Comparison of ENCODE assay signal across 9 cellular contexts in the genomic region with DNA sequence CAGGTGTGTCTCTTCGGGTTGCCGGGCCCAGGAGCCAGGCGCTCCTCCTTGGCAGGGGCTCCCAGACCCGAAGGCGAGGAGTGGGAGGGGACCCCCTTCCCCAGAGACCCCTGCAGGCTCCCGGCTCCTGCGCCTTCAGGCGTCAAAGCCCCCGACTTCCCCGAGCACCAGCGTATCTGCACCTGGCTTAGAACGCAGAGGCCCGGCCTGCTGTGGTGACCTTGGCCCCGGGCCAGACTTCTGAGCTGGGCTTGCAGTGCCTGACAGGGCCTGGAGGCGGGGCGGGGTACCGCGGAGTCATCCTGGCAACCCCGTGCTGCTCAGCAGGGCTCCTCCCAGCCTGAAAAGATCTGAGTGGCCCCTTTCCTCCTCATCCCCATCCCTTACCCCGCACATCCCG. TPM values are rescaled to one million over a fixed set of nuclear protein-coding genes. Genes with fewer than 3 reads are reported as not detected.
A peak's percentile ranks its signal among the peaks of the same experiment; 100 is the strongest.
DNase-seq lines count a peak whose midpoint lies in the region; ATAC-seq and TF ChIP-seq lines count a peak whose summit lies in the region.
"Had no signal": no experiment of that assay in that cellular context is flagged by ENCODE, and none has a peak within 500 bp of the region (broad histone marks: within the 10 kb centered on the region; RNA-seq: fewer than 3 reads in every experiment).

No MANE protein-coding gene starts in this region.

- peak overlapping the region in 1 of 10 donors; percentile 64 for H3K27ac Mint-ChIP-seq in naive thymus-derived CD8-positive, alpha-beta T cell
- H3K27ac Mint-ChIP-seq: stimulated activated memory B cell treated with anti-CD40 and anti-IgM and Interleukin-4, amounts not matched to agents 10 μg/mL and 1 μg/mL and 100 μg/mL, for 72 hours had no signal

- no peaks in the 10 kb centered on the region for H3K4me1 ChIP-seq in spleen

- peak; percentile 59 to 66 for ATAC-seq in naive thymus-derived CD8-positive, alpha-beta T cell
- no peak for ATAC-seq in GM19351 (IDR thresholded peaks at IDR 0.05; ENCODE audit: unreplicated experiment)
- ATAC-seq: stimulated activated memory B cell treated with anti-CD40 and anti-IgM and Interleukin-4, amounts not matched to agents 10 μg/mL and 1 μg/mL and 100 μg/mL, for 72 hours had no signal

- no peak for TF ChIP-seq POLR2A in spleen (IDR thresholded peaks at IDR 0.05)

- peaks cover 0 to 63% (median 11%) of the 10 kb centered on the region in 7 donors for H3K27me3 ChIP-seq in spleen (replicated peaks in 1 of 7)

- 12 to 22% (median 21%) methylated on average over 11 to 21 of the region's 21 CpGs for WGBS in spleen, 5 donors

- POLR2A ChIA-PET in naive thymus-derived CD8-positive, alpha-beta T cell (lab: Charles Lee), result no interaction called here

- intact Hi-C loops in spleen (cut with DNase I; ENCODE audit: low total_unique reads), result no loop called here

- H3K9me3 Mint-ChIP-seq in naive thymus-derived CD8-positive, alpha-beta T cell, result peaks cover 0 to 2% (median 0%) of the 10 kb centered on the region in 9 donors
- H3K9me3 Mint-ChIP-seq: stimulated activated memory B cell treated with anti-CD40 and anti-IgM and Interleukin-4, amounts not matched to agents 10 μg/mL and 1 μg/mL and 100 μg/mL, for 72 hours had no signal

- H3K4me3 ChIP-seq in cardiac fibroblast (replicated peaks in 1 of 2; ENCODE audit: low read depth in 2 of 2, low read length in 2 of 2) (no peak overlapping the region), spleen (no peak overlapping the region)

- H3K27me3 Mint-ChIP-seq in naive thymus-derived CD8-positive, alpha-beta T cell, result peaks cover 26 to 85% (median 67%) of the 10 kb centered on the region in 5 donors

- H3K36me3 ChIP-seq in spleen, result no peaks in the 10 kb centered on the region

- no peaks in the 10 kb centered on the region for H3K36me3 Mint-ChIP-seq in naive thymus-derived CD8-positive, alpha-beta T cell
- H3K36me3 Mint-ChIP-seq: stimulated activated memory B cell treated with anti-CD40 and anti-IgM and Interleukin-4, amounts not matched to agents 10 μg/mL and 1 μg/mL and 100 μg/mL, for 72 hours had no signal

- peaks cover 0 to 12% (median 7%) of the 10 kb centered on the region in 4 donors for H3K4me1 Mint-ChIP-seq in naive thymus-derived CD8-positive, alpha-beta T cell

- H3K27ac ChIP-seq in spleen, result no peak overlapping the region

- no peak overlapping the region for H3K4me3 Mint-ChIP-seq in naive thymus-derived CD8-positive, alpha-beta T cell
- H3K4me3 Mint-ChIP-seq: stimulated activated memory B cell treated with anti-CD40 and anti-IgM and Interleukin-4, amounts not matched to agents 10 μg/mL and 1 μg/mL and 100 μg/mL, for 72 hours had no signal

- no peaks in the 10 kb centered on the region for H3K9me3 ChIP-seq in spleen

- DNase-seq in ELF-1 (ENCODE audit: low read depth, low spot score), result peak; percentile 68
- DNase-seq in NCI-H1105 treated with DMSO at 0.1 percent for 48 hours (lab: John Stamatoyannopoulos, UW), result peak; percentile 78
- peak; percentile 34 to 54 for DNase-seq in cardiac fibroblast (ENCODE audit: low read depth in 2 of 2)
- peak in 4 of 10 donors; percentile 1 to 27 (median 4) for DNase-seq in naive thymus-derived CD8-positive, alpha-beta T cell
- DNase-seq in spleen, result no peak
- DNase-seq in GM19238 (ENCODE audit: insufficient read length, low spot score), result no peak
- no peak for DNase-seq in Kasumi-1 (lab: John Stamatoyannopoulos, UW)

- TF ChIP-seq CTCF in cardiac fibroblast (IDR thresholded peaks at IDR 0.05; ENCODE audit: low read depth, low read length), result no peak
- TF ChIP-seq CTCF in spleen (IDR thresholded peaks at IDR 0.05 in 8 of 11, conservative IDR thresholded peaks at IDR 0.05 in 3 of 11), result no peak

RNA-seq across cellular contexts. Expression of a gene that starts 27.0 kb away (rescaled TPM):
- under 1 TPM; 0.31 to 0.55 TPM for total RNA-seq in naive thymus-derived CD8-positive, alpha-beta T cell
- under 1 TPM; 0.25 to 0.84 (median 0.26) TPM for polyA plus RNA-seq in naive thymus-derived CD8-positive, alpha-beta T cell
- 1 to 10 TPM in 5 of 7 donors, under 1 TPM in 2; 0.66 to 4.2 (median 1.8) TPM for total RNA-seq in spleen
- polyA plus RNA-seq in spleen, result 1 to 10 TPM in 2 of 3 donors, under 1 TPM in 1; 0.48 to 1.8 (median 1.6) TPM

Comparison
In these comparisons a context has a peak if more than half of its experiments do, and no peak if none do; other contexts are left out.
1. DNase-seq: peak in ELF-1 (single experiment), NCI-H1105 treated with DMSO at 0.1 percent for 48 hours (single experiment) and cardiac fibroblast (2 of 2); none in spleen (single experiment), GM19238 (single experiment) and Kasumi-1 (0 of 2).